Comparison of ENCODE assay signal across 20 cellular contexts in the genomic region with DNA sequence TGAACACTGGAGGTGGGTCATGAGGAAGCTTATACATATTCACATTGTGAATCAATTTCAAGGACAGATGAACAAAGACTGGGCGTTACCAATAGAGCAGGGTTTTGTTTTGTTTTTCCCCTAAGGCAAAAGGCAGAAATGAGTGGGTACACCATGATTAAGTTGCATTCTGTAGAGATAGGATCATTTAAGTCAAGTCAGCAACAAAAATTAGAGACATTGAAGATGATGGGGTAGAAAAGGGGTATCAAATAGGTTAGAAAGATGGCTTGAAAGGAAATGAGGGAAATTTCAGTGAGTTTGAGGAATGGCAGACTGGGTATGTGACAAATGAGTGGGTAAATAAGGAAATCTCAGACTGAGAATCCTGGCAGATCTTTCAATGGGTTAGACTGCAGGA. TPM values are rescaled to one million over a fixed set of nuclear protein-coding genes. Genes with fewer than 3 reads are reported as not detected.
DNase-seq lines count a peak whose midpoint lies in the region; ATAC-seq, FAIRE-seq and TF ChIP-seq lines count a peak whose summit lies in the region.
"Had no signal": no experiment of that assay in that cellular context is flagged by ENCODE, and none has a peak within 500 bp of the region (broad histone marks: within the 10 kb centered on the region; RNA-seq: fewer than 3 reads in every experiment).

No MANE protein-coding gene starts in this region.

- 88% methylated on average over 1 of the region's 1 CpG for WGBS in HepG2 (ENCODE audit: low lambda C conversion rate)
- 75% methylated on average over 1 of the region's 1 CpG for WGBS in right lobe of liver (ENCODE audit: insufficient coverage, low coverage, low lambda C conversion rate, missing lambda C conversion rate)
- 58% methylated on average over 1 of the region's 1 CpG for WGBS in K562 (ENCODE audit: insufficient coverage, low coverage, missing lambda C conversion rate)

- BruUV-seq in HepG2 (replicated peaks; lab: Mats Ljungman, UMichigan): no TSS peak
- no TSS peak for BruUV-seq in K562 (replicated peaks; lab: Mats Ljungman, UMichigan)

- H3K4me3 ChIP-seq in HepG2 (replicated peaks in 1 of 3; ENCODE audit: insufficient read depth in 1 of 3, low read depth in 2 of 3, low read length in 3 of 3): no peak overlapping the region
- H3K4me3 ChIP-seq in right lobe of liver: no peak overlapping the region
- no peak overlapping the region for H3K4me3 ChIP-seq in K562
- H3K4me3 ChIP-seq in effector memory CD4-positive, alpha-beta T cell (ENCODE audit: insufficient read depth, low read depth, low read length, poor library complexity, severe bottlenecking): no peak overlapping the region
- no peak overlapping the region for H3K4me3 ChIP-seq in brain microvascular endothelial cell (ENCODE audit: low read depth, low read length)
- H3K4me3 ChIP-seq: GM23338 had no signal

- no peaks in the 10 kb centered on the region for H3K79me2 ChIP-seq in HepG2 (ENCODE audit: insufficient read depth, low read length)
- no peaks in the 10 kb centered on the region for H3K79me2 ChIP-seq in K562 (ENCODE audit: control insufficient read depth, insufficient read depth, low read length)

- no peak overlapping the region for H3K4me3 Mint-ChIP-seq in activated naive CD8-positive, alpha-beta T cell treated with anti-CD3 and anti-CD28 coated beads, Interleukin-2, amount 50 U/mL, for 24 hours
- H3K4me3 Mint-ChIP-seq: CD4-positive, alpha-beta memory T cell; GM23338; H9 had no signal

- H3K27ac ChIP-seq in HepG2 (ENCODE audit: extremely low read length, insufficient read depth, low read length) (no peak overlapping the region), right lobe of liver (no peak overlapping the region), K562 (ENCODE audit: extremely low read depth, low read depth, low read length) (no peak overlapping the region), brain microvascular endothelial cell (no peak overlapping the region)
- H3K27ac ChIP-seq in effector memory CD4-positive, alpha-beta T cell (ENCODE audit: insufficient read depth, low read length, poor library complexity, severe bottlenecking): no peak overlapping the region

- CTCF ChIA-PET in HepG2 (lab: Yijun Ruan, JAX; ENCODE audit: low intra/inter-chr PET ratio, low total read pairs) (no interaction called here), K562 (lab: Yijun Ruan, JAX; ENCODE audit: low intra/inter-chr PET ratio) (no interaction called here)

- no peaks in the 10 kb centered on the region for H3K9me3 Mint-ChIP-seq in activated naive CD8-positive, alpha-beta T cell treated with anti-CD3 and anti-CD28 coated beads, Interleukin-2, amount 50 U/mL, for 24 hours
- H3K9me3 Mint-ChIP-seq: CD4-positive, alpha-beta memory T cell; GM23338; H9 had no signal

- H3K27ac Mint-ChIP-seq in activated naive CD8-positive, alpha-beta T cell treated with anti-CD3 and anti-CD28 coated beads, Interleukin-2, amount 50 U/mL, for 24 hours: no peak overlapping the region
- H3K27ac Mint-ChIP-seq: CD4-positive, alpha-beta memory T cell; GM23338; H9 had no signal

- H2AFZ ChIP-seq in HepG2 (ENCODE audit: low read length) (no peak overlapping the region), K562 (ENCODE audit: low read depth, low read length) (no peak overlapping the region)
- H2AFZ ChIP-seq: GM23338 had no signal

- TF ChIP-seq POLR2A in HepG2 (IDR thresholded peaks at IDR 0.05; ENCODE audit: insufficient read depth in 1 of 2, low read depth in 2 of 2, low read length in 2 of 2): no peak
- TF ChIP-seq POLR2A in right lobe of liver (IDR thresholded peaks at IDR 0.05): no peak
- TF ChIP-seq POLR2A in K562 (conservative IDR thresholded peaks at IDR 0.05): no peak

- peaks cover 8% of the 10 kb centered on the region for H3K4me1 ChIP-seq in HepG2 (ENCODE audit: insufficient read depth, low read length)
- H3K4me1 ChIP-seq in right lobe of liver: no peaks in the 10 kb centered on the region
- H3K4me1 ChIP-seq in K562 (replicated peaks in 1 of 2; ENCODE audit: control insufficient read depth in 2 of 2, insufficient read depth in 2 of 2, low read length in 2 of 2): no peaks in the 10 kb centered on the region
- no peaks in the 10 kb centered on the region for H3K4me1 ChIP-seq in effector memory CD4-positive, alpha-beta T cell (ENCODE audit: control insufficient read depth, insufficient read depth, low read length, poor library complexity, severe bottlenecking)

- peaks cover 4% of the 10 kb centered on the region for H3K4me1 Mint-ChIP-seq in activated naive CD8-positive, alpha-beta T cell treated with anti-CD3 and anti-CD28 coated beads, Interleukin-2, amount 50 U/mL, for 24 hours
- H3K4me1 Mint-ChIP-seq: CD4-positive, alpha-beta memory T cell; H9 had no signal

- no peaks in the 10 kb centered on the region for H3K27me3 ChIP-seq in HepG2 (ENCODE audit: control insufficient read depth in 1 of 2, insufficient read depth in 2 of 2, low read length in 2 of 2)
- no peaks in the 10 kb centered on the region for H3K27me3 ChIP-seq in right lobe of liver
- H3K27me3 ChIP-seq in K562 (ENCODE audit: control insufficient read depth in 2 of 2, insufficient read depth in 2 of 2, low read length in 2 of 2): no peaks in the 10 kb centered on the region
- H3K27me3 ChIP-seq in effector memory CD4-positive, alpha-beta T cell (replicated peaks; ENCODE audit: control insufficient read depth, insufficient read depth, low read length, poor library complexity, severe bottlenecking): no peaks in the 10 kb centered on the region
- H3K27me3 ChIP-seq in brain microvascular endothelial cell (replicated peaks): no peaks in the 10 kb centered on the region

- FAIRE-seq in HepG2 (lab: Jason Lieb, UNC): no peak
- no peak for FAIRE-seq in K562 (lab: Jason Lieb, UNC)
- FAIRE-seq: GM12891, GM18507 had no signal

- intact Hi-C loops in HepG2 (cut with micrococcal nuclease; ENCODE audit: unreplicated experiment): no loop called here
- intact Hi-C loops in right lobe of liver (cut with DNase I): no loop called here
- intact Hi-C loops in K562 (cut with micrococcal nuclease): no loop called here

- H3K36me3 ChIP-seq in HepG2 (replicated peaks in 1 of 2; ENCODE audit: control insufficient read depth in 1 of 2, insufficient read depth in 2 of 2, low read length in 2 of 2) (no peaks in the 10 kb centered on the region; a peak in 1 of 5 replicates), right lobe of liver (no peaks in the 10 kb centered on the region), K562 (ENCODE audit: control insufficient read depth, insufficient read depth, low read length) (peaks cover 3% of the 10 kb centered on the region), brain microvascular endothelial cell (replicated peaks) (peaks cover 13% of the 10 kb centered on the region)
- H3K36me3 ChIP-seq in effector memory CD4-positive, alpha-beta T cell (ENCODE audit: control insufficient read depth, insufficient read depth, low read length): no peaks in the 10 kb centered on the region

- TF ChIP-seq EP300 in HepG2 (IDR thresholded peaks at IDR 0.05; ENCODE audit: low read depth in 2 of 2, low read length in 2 of 2) (no peak), HepG2 (CRISPR knock-in tag; IDR thresholded peaks at IDR 0.05; ENCODE audit: borderline replicate concordance) (no peak), K562 (IDR thresholded peaks at IDR 0.05; ENCODE audit: low read length) (no peak)

- in situ Hi-C loops in HepG2 (cut with HindIII; ENCODE audit: extremely low pct_ligation_motif_present, low pct_unique_long_range_greater_than_20kb) (no loop called here), K562 (cut with MboI) (no loop called here), brain microvascular endothelial cell (cut with HindIII; ENCODE audit: low pct_ligation_motif_present, low sequenced_read_pairs) (no loop called here)

- H3K9me1 ChIP-seq in K562 (ENCODE audit: control insufficient read depth, insufficient read depth, low read length): no peaks in the 10 kb centered on the region

- TF ChIP-seq RAD21 in HepG2 (CRISPR knock-in tag; IDR thresholded peaks at IDR 0.05) (no peak), K562 (CRISPR knock-in tag; conservative IDR thresholded peaks at IDR 0.05 in 1 of 2, IDR thresholded peaks at IDR 0.05 in 1 of 2) (no peak)

- no peak overlapping the region for H3K9ac ChIP-seq in HepG2 (ENCODE audit: insufficient read depth, low read depth, low read length)
- no peak overlapping the region for H3K9ac ChIP-seq in K562 (ENCODE audit: insufficient read depth in 1 of 2, low read depth in 2 of 2, low read length in 2 of 2)

- TF ChIP-seq CTCF in HepG2 (CRISPR knock-in tag; IDR thresholded peaks at IDR 0.05) (no peak), right lobe of liver (IDR thresholded peaks at IDR 0.05) (no peak), K562 (IDR thresholded peaks at IDR 0.05 in 2 of 3, conservative IDR thresholded peaks at IDR 0.05 in 1 of 3; ENCODE audit: insufficient read depth in 2 of 3, low read depth in 1 of 3, low read length in 3 of 3) (no peak), brain microvascular endothelial cell (IDR thresholded peaks at IDR 0.05; ENCODE audit: low read depth, low read length, missing control alignments) (no peak)

- DNase-seq in HepG2 (ENCODE audit: low spot score) (no peak), right lobe of liver (no peak), K562 (ENCODE audit: extremely low read depth in 1 of 4, low spot score in 3 of 4) (no peak), brain microvascular endothelial cell (no peak)
- DNase-seq in effector memory CD4-positive, alpha-beta T cell: no peak
- DNase-seq in activated naive CD8-positive, alpha-beta T cell treated with anti-CD3 and anti-CD28 coated beads, Interleukin-2, amount 50 U/mL, for 24 hours: no peak
- DNase-seq: 8988T; C1 segment of cervical spinal cord; Calu3; CD4-positive, alpha-beta memory T cell; COR-L47; DMS53; DMS79 treated with DMSO at 0.1 percent for 48 hours; GF-D8; H9 had no signal

- H3K27me3 Mint-ChIP-seq in activated naive CD8-positive, alpha-beta T cell treated with anti-CD3 and anti-CD28 coated beads, Interleukin-2, amount 50 U/mL, for 24 hours: no peaks in the 10 kb centered on the region
- H3K27me3 Mint-ChIP-seq: CD4-positive, alpha-beta memory T cell had no signal

- H3K9me3 ChIP-seq in HepG2 (ENCODE audit: low read length) (no peaks in the 10 kb centered on the region), right lobe of liver (no peaks in the 10 kb centered on the region), K562 (replicated peaks; ENCODE audit: control insufficient read depth, insufficient read depth, low read depth, low read length) (no peaks in the 10 kb centered on the region)
- H3K9me3 ChIP-seq in effector memory CD4-positive, alpha-beta T cell (ENCODE audit: control insufficient read depth, low read length): no peaks in the 10 kb centered on the region

- H4K20me1 ChIP-seq in HepG2 (ENCODE audit: insufficient read depth, low read length) (no peaks in the 10 kb centered on the region), K562 (replicated peaks; ENCODE audit: control insufficient read depth, insufficient read depth, low read length) (no peaks in the 10 kb centered on the region)

- peaks cover 10% of the 10 kb centered on the region for H3K36me3 Mint-ChIP-seq in activated naive CD8-positive, alpha-beta T cell treated with anti-CD3 and anti-CD28 coated beads, Interleukin-2, amount 50 U/mL, for 24 hours (ENCODE audit: low read depth)

- H3K4me2 ChIP-seq in HepG2 (ENCODE audit: low read depth, low read length) (no peak overlapping the region), K562 (ENCODE audit: insufficient read depth, low read length) (no peak overlapping the region)
- H3K4me2 ChIP-seq: GM23338 had no signal

- ATAC-seq in HepG2 (no peak), right lobe of liver (no peak), K562 (no peak), esophagus mucosa (peak; percentile 38)
- ATAC-seq in activated naive CD8-positive, alpha-beta T cell treated with anti-CD3 and anti-CD28 coated beads, Interleukin-2, amount 50 U/mL, for 24 hours: no peak
- ATAC-seq: GM23338, HCT116 had no signal

- POLR2A ChIA-PET in HepG2 (lab: Yijun Ruan, JAX) (no interaction called here), K562 (lab: Yijun Ruan, JAX) (interaction anchor here (0.6 to 0.8 kb wide), 2 partner anchors 70 to 157 kb away, joined by 3 read pairs; no protein-coding TSS in a partner anchor)

RNA-seq across cellular contexts. Expression of gene MEST, which starts 51.7 kb away (rescaled TPM):
- total RNA-seq in HepG2 (2016; rRNA removed; fragmentation: Illumina TruSeq; extraction: Trizol) (49.5 and 51.3 TPM in 2 replicates), right lobe of liver (10 to 100 TPM; 23.4 to 46.9 (median 31.2) TPM), K562 (2014; rRNA removed) (0.04 and 0.14 TPM in 2 replicates), K562 (2014; rRNA removed; fragmentation: Illumina TruSeq; extraction: Trizol) (0.18 and 0.26 TPM in 2 replicates), K562 (2015; rRNA removed; fragmentation: Illumina TruSeq; extraction: Trizol) (0.41 TPM in 1 of 2 replicates, not detected in the other), K562 (2021) (0.62 and 1.0 TPM in 2 replicates), esophagus mucosa (9.5 TPM)
- 19.0 and 20.2 TPM in 2 replicates for total RNA-seq in HepG2 (2016; cell fraction: cytosol; rRNA removed; fragmentation: Illumina TruSeq; extraction: Trizol; ENCODE audit: low read depth)
- total RNA-seq in HepG2 (2016; cell fraction: insoluble cytoplasmic fraction; rRNA removed; fragmentation: Illumina TruSeq; extraction: Trizol): 48.3 and 49.2 TPM in 2 replicates
- 66.9 and 68.4 TPM in 2 replicates for total RNA-seq in HepG2 (2016; cell fraction: membrane; rRNA removed; fragmentation: Illumina TruSeq; extraction: Trizol)
- total RNA-seq in HepG2 (2016; cell fraction: nucleus; rRNA removed; fragmentation: Illumina TruSeq; extraction: Trizol): 32.7 and 34.1 TPM in 2 replicates
- polyA plus RNA-seq in HepG2 (2011; rRNA removed) (49.7 and 54.6 TPM in 2 replicates), K562 (2011; rRNA removed) (0.27 and 0.74 TPM in 2 replicates), K562 (2014; fragmentation: Illumina TruSeq; extraction: Trizol) (0.34 TPM in 1 of 2 replicates, not detected in the other), K562 (2014; fragmentation: Nextera tagmentation; extraction: Ambion mirVana) (under 1 TPM; 0.38 to 0.56 TPM), K562 (2014; rRNA removed) (0.04 and 0.38 TPM in 2 replicates)
- 37.9 and 63.6 TPM in 2 replicates for polyA plus RNA-seq in HepG2 (2011; cell fraction: cytosol; rRNA removed)
- 18.8 and 26.3 TPM in 2 replicates for polyA plus RNA-seq in HepG2 (2011; cell fraction: nucleus; rRNA removed)
- polyA plus RNA-seq in HepG2 (2012): 29.5 and 48.0 TPM in 2 replicates
- polyA plus RNA-seq in HepG2 (2016; cell fraction: cytosol; fragmentation: Illumina TruSeq; extraction: Trizol; ENCODE audit: low read depth): 20.0 and 26.6 TPM in 2 replicates
- 48.3 and 55.2 TPM in 2 replicates for polyA plus RNA-seq in HepG2 (2016; cell fraction: insoluble cytoplasmic fraction; fragmentation: Illumina TruSeq; extraction: Trizol; ENCODE audit: low read depth)
- polyA plus RNA-seq in HepG2 (2016; cell fraction: membrane; fragmentation: Illumina TruSeq; extraction: Trizol; ENCODE audit: low read depth): 60.1 and 64.4 TPM in 2 replicates
- 46.5 and 51.1 TPM in 2 replicates for polyA plus RNA-seq in HepG2 (2016; cell fraction: nucleus; fragmentation: Illumina TruSeq; extraction: Trizol; ENCODE audit: insufficient read depth, low read depth)
- 60.0 and 103 TPM in 2 replicates for polyA minus RNA-seq in HepG2 (2011; rRNA and poly(A)+ RNA removed; ENCODE audit: low replicate concordance)
- polyA minus RNA-seq in HepG2 (2011; cell fraction: cytosol; rRNA and poly(A)+ RNA removed): 25.5 and 40.2 TPM in 2 replicates
- 20.6 and 29.3 TPM in 2 replicates for polyA minus RNA-seq in HepG2 (2011; cell fraction: nucleus; rRNA and poly(A)+ RNA removed)
- total RNA-seq in K562 (2011; cell fraction: chromatin; rRNA removed; ENCODE audit: low replicate concordance): 1.1 and 1.3 TPM in 2 replicates
- 0.33 and 1.1 TPM in 2 replicates for total RNA-seq in K562 (2011; cell fraction: nucleolus; rRNA removed)
- 0.81 and 0.92 TPM in 2 replicates for total RNA-seq in K562 (2011; cell fraction: nucleoplasm; rRNA removed)
- 0.28 and 0.52 TPM in 2 replicates for polyA plus RNA-seq in K562 (2011; cell fraction: cytosol; rRNA removed)
- polyA plus RNA-seq in K562 (2011; cell fraction: nucleus; rRNA removed): 0.22 and 0.53 TPM in 2 replicates
- 0.23 and 0.73 TPM in 2 replicates for polyA plus RNA-seq in K562 (2012)
- polyA minus RNA-seq in K562 (2011; rRNA and poly(A)+ RNA removed): 0.06 and 1.9 TPM in 2 replicates
- polyA minus RNA-seq in K562 (2011; cell fraction: cytosol; rRNA and poly(A)+ RNA removed): 0.38 TPM in 1 of 2 replicates, not detected in the other
- 0.13 TPM in 1 of 2 replicates, not detected in the other for polyA minus RNA-seq in K562 (2011; cell fraction: nucleus; rRNA and poly(A)+ RNA removed)

Comparison
In these comparisons a context has a peak if more than half of its experiments do, and no peak if none do; other contexts are left out.
1. Of the 241 proteins assayed by ChIP-seq in both HepG2 and K562: peak only in HepG2: none; only in K562: MAFG; in both: MAFF and MAFK; in neither: 238.